Comparison of ENCODE assay signal across 20 cellular contexts in genomic region chr2:24507511-24507910, GRCh38.
"Had no signal": no experiment of that assay in that cellular context is flagged by ENCODE, and none has a peak within 500 bp of the region (broad histone marks: within the 10 kb centered on the region; RNA-seq: fewer than 3 reads in every experiment).

No MANE protein-coding gene starts in this region.

- H3K4me3 Mint-ChIP-seq: activated naive CD4-positive, alpha-beta T cell treated with anti-CD3 and anti-CD28 coated beads, Interleukin-2, amount 10 ng/mL, durations not matched to agents 7 days and 5 days; activated T-helper 1 cell treated with anti-CD3 and anti-CD28 coated beads, Interleukin-12 subunit alpha, Interleukin-12 subunit beta, Interleukin-2, Interleukin-4 antibody, amounts not matched to agents 30 ng/mL and 10 ng/mL and 1 ng/mL, durations not matched to agents 14 hours and 24 hours and 36 hours; nephron progenitor cell had no signal

- H3K9me3 Mint-ChIP-seq: activated naive CD4-positive, alpha-beta T cell treated with anti-CD3 and anti-CD28 coated beads, Interleukin-2, amount 10 ng/mL, durations not matched to agents 7 days and 5 days; activated T-helper 1 cell treated with anti-CD3 and anti-CD28 coated beads, Interleukin-12 subunit alpha, Interleukin-12 subunit beta, Interleukin-2, Interleukin-4 antibody, amounts not matched to agents 30 ng/mL and 10 ng/mL and 1 ng/mL, durations not matched to agents 14 hours and 24 hours and 36 hours; nephron progenitor cell had no signal

- ATAC-seq: gastroesophageal sphincter, left colon, psoas muscle had no signal

- FAIRE-seq: astrocyte, kidney, TTC549 had no signal

- DNase-seq: activated CD4-positive, alpha-beta T cell treated with anti-CD3 and anti-CD28 coated beads for 4 hours; activated CD4-positive, alpha-beta T cell treated with anti-CD3 and anti-CD28 coated beads, Interleukin-2, amount 50 U/mL, for 4 hours; activated gamma-delta T cell; activated naive CD4-positive, alpha-beta T cell treated with anti-CD3 and anti-CD28 coated beads, Interleukin-2, amount 10 ng/mL, durations not matched to agents 7 days and 5 days; activated T-cell treated with anti-CD3 and anti-CD28 coated beads for 4 hours; amniotic stem cell; brain microvascular endothelial cell; head of caudate nucleus; hippocampal formation; kidney; left colon; nephron progenitor cell; psoas muscle; stimulated activated CD4-positive, alpha-beta T cell treated with anti-CD3 and anti-CD28 coated beads, Interleukin-1b, Interleukin-23, amount 100 ng/mL, for 48 hours; stimulated activated naive CD4-positive, alpha-beta T cell; T-helper 9 cell had no signal

- H3K27me3 Mint-ChIP-seq: activated naive CD4-positive, alpha-beta T cell treated with anti-CD3 and anti-CD28 coated beads, Interleukin-2, amount 10 ng/mL, durations not matched to agents 7 days and 5 days had no signal

- H3K4me1 Mint-ChIP-seq: nephron progenitor cell had no signal

- H3K27ac Mint-ChIP-seq: activated naive CD4-positive, alpha-beta T cell treated with anti-CD3 and anti-CD28 coated beads, Interleukin-2, amount 10 ng/mL, durations not matched to agents 7 days and 5 days; activated T-helper 1 cell treated with anti-CD3 and anti-CD28 coated beads, Interleukin-12 subunit alpha, Interleukin-12 subunit beta, Interleukin-2, Interleukin-4 antibody, amounts not matched to agents 30 ng/mL and 10 ng/mL and 1 ng/mL, durations not matched to agents 14 hours and 24 hours and 36 hours; nephron progenitor cell had no signal
